ENCODE assay signal across 18 cellular contexts in the genomic region with DNA sequence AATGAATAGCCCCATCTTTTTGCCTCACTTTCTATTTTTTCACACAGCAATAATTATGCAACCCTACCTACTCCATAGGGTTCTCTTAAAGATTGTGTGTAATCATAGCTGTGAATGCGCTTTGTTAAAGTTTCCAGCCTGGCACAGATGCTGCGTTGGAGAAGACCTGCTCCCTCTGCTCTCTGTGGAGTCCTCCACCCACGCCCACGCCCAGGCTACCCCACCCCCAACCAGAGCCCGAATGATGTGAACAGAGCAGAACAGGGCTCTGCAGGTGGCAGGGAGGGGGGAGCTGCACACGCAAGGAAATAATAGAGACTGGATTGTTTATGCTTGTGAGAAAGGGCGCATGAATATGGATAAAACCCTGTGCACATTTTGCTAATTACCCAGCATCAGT.
"Had no signal": no experiment of that assay in that cellular context is flagged by ENCODE, and none has a peak within 500 bp of the region (broad histone marks: within the 10 kb centered on the region; RNA-seq: fewer than 3 reads in every experiment).

No MANE protein-coding gene starts in this region.

- H3K4me3 Mint-ChIP-seq: activated CD4-positive, alpha-beta memory T cell treated with anti-CD3 and anti-CD28 coated beads for 36 hours; activated naive CD8-positive, alpha-beta T cell treated with anti-CD3 and anti-CD28 coated beads, Interleukin-2, amount 10 ng/mL, durations not matched to agents 7 days and 5 days; effector memory CD8-positive, alpha-beta T cell; neural crest cell had no signal

- H3K27me3 Mint-ChIP-seq: effector memory CD8-positive, alpha-beta T cell; naive B cell; progenitor cell of endocrine pancreas had no signal

- H3K4me3 ChIP-seq: esophagus squamous epithelium, mucosa of descending colon, right atrium auricular region, tibial nerve, uterus had no signal

- DNase-seq: activated CD4-positive, alpha-beta memory T cell treated with anti-CD3 and anti-CD28 coated beads for 36 hours; activated CD4-positive, CD25-positive, alpha-beta regulatory T cell treated with anti-CD3 and anti-CD28 coated beads, Interleukin-2, amount 50 U/mL, for 72 hours; activated naive CD4-positive, alpha-beta T cell treated with Interleukin-2 at 50 U/mL for 16 hours; activated naive CD8-positive, alpha-beta T cell treated with anti-CD3 and anti-CD28 coated beads, Interleukin-2, amount 10 ng/mL, durations not matched to agents 7 days and 5 days; activated T-cell treated with anti-CD3 and anti-CD28 coated beads, Interleukin-2, amount 50 U/mL, for 1 hour; effector memory CD8-positive, alpha-beta T cell; esophagus squamous epithelium; mesenchymal stem cell; mucosa of descending colon; naive B cell; stimulated activated CD4-positive, alpha-beta T cell treated with anti-CD3 and anti-CD28 coated beads, Interleukin-2, amount 100 ng/mL, for 24 hours; stimulated activated naive CD4-positive, alpha-beta T cell treated with Interleukin-2 at 50 U/mL for 16 hours; uterus had no signal

- H3K9me3 Mint-ChIP-seq: activated CD4-positive, alpha-beta memory T cell treated with anti-CD3 and anti-CD28 coated beads for 36 hours; activated naive CD8-positive, alpha-beta T cell treated with anti-CD3 and anti-CD28 coated beads, Interleukin-2, amount 10 ng/mL, durations not matched to agents 7 days and 5 days; activated T-helper 2 cell treated with anti-CD3 and anti-CD28 coated beads, Interferon-gamma antibody, Interleukin-2, Interleukin-4, amounts not matched to agents 10 μg/mL and 5 μg/mL and 100 μg/mL, durations not matched to agents 14 hours and 24 hours and 36 hours; naive B cell; neural crest cell had no signal

- H3K27ac ChIP-seq: esophagus squamous epithelium, right atrium auricular region, tibial nerve, uterus had no signal

- H3K36me3 ChIP-seq: esophagus squamous epithelium, right atrium auricular region, tibial nerve, uterus had no signal

- H3K36me3 Mint-ChIP-seq: activated CD4-positive, alpha-beta memory T cell treated with anti-CD3 and anti-CD28 coated beads for 36 hours; activated naive CD8-positive, alpha-beta T cell treated with anti-CD3 and anti-CD28 coated beads, Interleukin-2, amount 10 ng/mL, durations not matched to agents 7 days and 5 days; naive B cell had no signal

- H3K27me3 ChIP-seq: esophagus squamous epithelium, right atrium auricular region, tibial nerve, uterus had no signal

- ATAC-seq: effector memory CD8-positive, alpha-beta T cell; mucosa of descending colon had no signal

- H3K9me3 ChIP-seq: esophagus squamous epithelium, mucosa of descending colon, right atrium auricular region, tibial nerve, uterus had no signal

- H3K27ac Mint-ChIP-seq: activated CD4-positive, alpha-beta memory T cell treated with anti-CD3 and anti-CD28 coated beads for 36 hours; activated naive CD8-positive, alpha-beta T cell treated with anti-CD3 and anti-CD28 coated beads, Interleukin-2, amount 10 ng/mL, durations not matched to agents 7 days and 5 days; activated T-helper 2 cell treated with anti-CD3 and anti-CD28 coated beads, Interferon-gamma antibody, Interleukin-2, Interleukin-4, amounts not matched to agents 10 μg/mL and 5 μg/mL and 100 μg/mL, durations not matched to agents 14 hours and 24 hours and 36 hours; effector memory CD8-positive, alpha-beta T cell; progenitor cell of endocrine pancreas had no signal

- H3K4me1 Mint-ChIP-seq: neural crest cell had no signal

- H3K4me1 ChIP-seq: esophagus squamous epithelium, right atrium auricular region, tibial nerve, uterus had no signal
